23 cellular contexts compared by ENCODE assay signal in the genomic region with DNA sequence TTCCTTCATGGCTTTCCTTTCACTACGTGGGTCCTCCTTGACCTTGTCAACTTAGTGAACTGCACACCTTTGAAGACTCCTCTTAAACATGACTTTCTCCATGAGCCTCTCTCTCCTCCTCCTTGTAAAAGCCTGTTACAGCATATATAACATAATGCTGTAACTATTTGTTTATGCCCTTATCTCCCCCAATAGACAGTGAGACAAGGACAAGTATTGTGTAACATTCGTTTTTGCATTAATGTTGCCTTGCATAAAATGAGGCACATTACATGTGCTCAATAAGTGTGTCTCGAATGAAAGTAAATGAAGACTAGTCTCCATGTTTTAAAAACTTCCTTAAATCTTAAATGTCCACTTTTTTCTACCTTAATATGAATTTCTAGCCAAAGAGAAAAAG. TPM values are rescaled to one million over a fixed set of nuclear protein-coding genes. Genes with fewer than 3 reads are reported as not detected.
"Had no signal": no experiment of that assay in that cellular context is flagged by ENCODE, and none has a peak within 500 bp of the region (broad histone marks: within the 10 kb centered on the region; RNA-seq: fewer than 3 reads in every experiment).

No MANE protein-coding gene starts in this region.

- H3K36me3 ChIP-seq: adrenal gland, breast epithelium, esophagus muscularis mucosa, gastroesophageal sphincter, prostate gland, thoracic aorta, WERI-Rb-1 had no signal

- H3K27ac Mint-ChIP-seq: activated CD8-positive, alpha-beta T cell treated with anti-CD3 and anti-CD28 coated beads, Interleukin-2, amount 10 ng/mL, durations not matched to agents 7 days and 5 days; activated naive CD8-positive, alpha-beta T cell; activated T-helper 1 cell treated with anti-CD3 and anti-CD28 coated beads, Interleukin-12 subunit alpha, Interleukin-12 subunit beta, Interleukin-2, Interleukin-4 antibody, amounts not matched to agents 30 ng/mL and 10 ng/mL and 1 ng/mL, durations not matched to agents 14 hours and 24 hours and 36 hours; type B pancreatic cell had no signal

- DNase-seq: activated CD4-positive, alpha-beta T cell treated with anti-CD3 and anti-CD28 coated beads for 1 hour; activated CD4-positive, alpha-beta T cell treated with anti-CD3 and anti-CD28 coated beads, Interleukin-2, amount 50 U/mL, for 1 hour; activated CD8-positive, alpha-beta T cell treated with anti-CD3 and anti-CD28 coated beads, Interleukin-2, amount 10 ng/mL, durations not matched to agents 7 days and 5 days; activated gamma-delta T cell treated with Interleukin-2 at 50 U/mL for 16 hours; adrenal gland; head of caudate nucleus; islet precursor cell; left cardiac atrium; occipital lobe; stimulated activated CD4-positive, alpha-beta T cell treated with anti-CD3 and anti-CD28 coated beads, Interleukin-4, amount 100 ng/mL, for 24 hours; stimulated activated naive CD4-positive, alpha-beta T cell treated with Interleukin-2 at 50 U/mL for 16 hours; WERI-Rb-1 had no signal

- H3K4me3 Mint-ChIP-seq: activated CD8-positive, alpha-beta T cell treated with anti-CD3 and anti-CD28 coated beads, Interleukin-2, amount 10 ng/mL, durations not matched to agents 7 days and 5 days; activated naive CD8-positive, alpha-beta T cell; activated T-helper 1 cell treated with anti-CD3 and anti-CD28 coated beads, Interleukin-12 subunit alpha, Interleukin-12 subunit beta, Interleukin-2, Interleukin-4 antibody, amounts not matched to agents 30 ng/mL and 10 ng/mL and 1 ng/mL, durations not matched to agents 14 hours and 24 hours and 36 hours; central memory CD8-positive, alpha-beta T cell; type B pancreatic cell had no signal

- H3K36me3 Mint-ChIP-seq: activated naive CD8-positive, alpha-beta T cell; type B pancreatic cell had no signal

- H3K4me1 ChIP-seq: breast epithelium, prostate gland had no signal

- ATAC-seq: activated CD8-positive, alpha-beta T cell treated with anti-CD3 and anti-CD28 coated beads, Interleukin-2, amount 10 ng/mL, durations not matched to agents 7 days and 5 days; gastroesophageal sphincter; left cardiac atrium had no signal

- H3K9me3 Mint-ChIP-seq: activated T-helper 1 cell treated with anti-CD3 and anti-CD28 coated beads, Interleukin-12 subunit alpha, Interleukin-12 subunit beta, Interleukin-2, Interleukin-4 antibody, amounts not matched to agents 30 ng/mL and 10 ng/mL and 1 ng/mL, durations not matched to agents 14 hours and 24 hours and 36 hours; central memory CD8-positive, alpha-beta T cell; type B pancreatic cell had no signal

- FAIRE-seq: TTC549 had no signal

- H3K4me3 ChIP-seq: adrenal gland, breast epithelium, coronary artery, esophagus muscularis mucosa, gastroesophageal sphincter, prostate gland, thoracic aorta had no signal

- H3K9me3 ChIP-seq: adrenal gland, breast epithelium, esophagus muscularis mucosa, gastroesophageal sphincter, prostate gland, thoracic aorta had no signal

- H3K27me3 ChIP-seq: esophagus muscularis mucosa, gastroesophageal sphincter had no signal

- H3K27ac ChIP-seq: adrenal gland, breast epithelium, coronary artery, gastroesophageal sphincter, prostate gland, thoracic aorta, WERI-Rb-1 had no signal

RNA-seq across cellular contexts. Expression of a gene that starts 4.3 kb away (rescaled TPM):
- total RNA-seq: activated CD8-positive, alpha-beta T cell treated with anti-CD3 and anti-CD28 coated beads, Interleukin-2, amount 10 ng/mL, durations not matched to agents 7 days and 5 days; activated T-helper 1 cell treated with anti-CD3 and anti-CD28 coated beads, Interleukin-12 subunit alpha, Interleukin-12 subunit beta, Interleukin-2, Interleukin-4 antibody, amounts not matched to agents 30 ng/mL and 10 ng/mL and 1 ng/mL, durations not matched to agents 14 hours and 24 hours and 36 hours had no signal
